In the genomic region with DNA sequence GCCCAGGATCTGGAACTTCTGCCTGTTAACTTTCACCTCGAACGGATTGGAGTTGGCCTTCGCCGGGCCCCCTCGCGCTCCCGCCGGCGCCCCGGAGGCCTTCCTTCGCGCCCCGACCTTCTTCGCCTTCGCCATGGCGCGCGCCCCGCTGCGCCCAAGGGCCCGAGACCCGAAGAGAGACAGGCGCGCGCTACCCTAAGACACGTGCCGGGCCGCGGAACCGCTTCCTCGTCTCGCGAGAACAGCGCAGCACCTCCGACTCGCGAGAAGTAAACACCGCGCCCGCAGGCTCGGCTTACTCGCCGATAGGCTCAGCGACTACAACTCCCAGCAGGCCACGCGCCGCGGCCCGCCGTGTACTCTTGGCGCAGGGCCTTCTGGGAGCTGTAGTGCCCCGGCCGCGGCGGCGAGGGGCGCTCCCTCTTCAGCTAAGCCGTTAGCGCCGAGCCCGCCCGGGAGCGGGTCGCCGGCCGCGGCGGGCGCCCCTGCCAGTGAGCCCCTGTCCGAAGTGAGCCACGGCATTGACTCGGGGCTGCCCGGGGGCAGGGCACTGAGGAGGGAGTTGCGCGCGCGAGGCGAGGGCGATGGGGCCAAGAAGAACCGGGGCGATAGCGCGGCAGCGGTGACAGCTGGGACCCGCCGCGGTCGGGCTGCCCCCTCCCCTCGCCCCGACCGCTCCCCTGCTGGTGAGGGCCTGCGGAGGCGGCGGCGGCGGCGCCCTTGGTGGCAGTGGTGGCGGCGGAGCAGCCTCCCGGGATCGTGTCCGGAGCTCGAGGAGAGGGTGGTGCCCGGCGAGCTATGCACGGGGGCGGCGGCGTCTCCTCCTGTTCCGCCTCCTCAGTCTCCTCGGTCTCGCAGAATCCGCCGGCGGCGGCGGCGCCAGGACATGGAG, we compare ENCODE assay signal across 1 cellular context.
TF ChIP-seq lines count a peak whose summit lies in the region.

A gene (plus strand): TSS at position 387 of the 892 bp plus-strand sequence. CDS start 500 bp downstream, at position 887.
A gene (minus strand): TSS at position 222 of the 892 bp plus-strand sequence. CDS start 87 bp downstream, at position 135.

TF ChIP-seq in HepG2, 621 proteins besides CTCF, POLR2A, EP300 and RAD21 (continued from another document and continues in another):
- TF ChIP-seq, protein P1, sequence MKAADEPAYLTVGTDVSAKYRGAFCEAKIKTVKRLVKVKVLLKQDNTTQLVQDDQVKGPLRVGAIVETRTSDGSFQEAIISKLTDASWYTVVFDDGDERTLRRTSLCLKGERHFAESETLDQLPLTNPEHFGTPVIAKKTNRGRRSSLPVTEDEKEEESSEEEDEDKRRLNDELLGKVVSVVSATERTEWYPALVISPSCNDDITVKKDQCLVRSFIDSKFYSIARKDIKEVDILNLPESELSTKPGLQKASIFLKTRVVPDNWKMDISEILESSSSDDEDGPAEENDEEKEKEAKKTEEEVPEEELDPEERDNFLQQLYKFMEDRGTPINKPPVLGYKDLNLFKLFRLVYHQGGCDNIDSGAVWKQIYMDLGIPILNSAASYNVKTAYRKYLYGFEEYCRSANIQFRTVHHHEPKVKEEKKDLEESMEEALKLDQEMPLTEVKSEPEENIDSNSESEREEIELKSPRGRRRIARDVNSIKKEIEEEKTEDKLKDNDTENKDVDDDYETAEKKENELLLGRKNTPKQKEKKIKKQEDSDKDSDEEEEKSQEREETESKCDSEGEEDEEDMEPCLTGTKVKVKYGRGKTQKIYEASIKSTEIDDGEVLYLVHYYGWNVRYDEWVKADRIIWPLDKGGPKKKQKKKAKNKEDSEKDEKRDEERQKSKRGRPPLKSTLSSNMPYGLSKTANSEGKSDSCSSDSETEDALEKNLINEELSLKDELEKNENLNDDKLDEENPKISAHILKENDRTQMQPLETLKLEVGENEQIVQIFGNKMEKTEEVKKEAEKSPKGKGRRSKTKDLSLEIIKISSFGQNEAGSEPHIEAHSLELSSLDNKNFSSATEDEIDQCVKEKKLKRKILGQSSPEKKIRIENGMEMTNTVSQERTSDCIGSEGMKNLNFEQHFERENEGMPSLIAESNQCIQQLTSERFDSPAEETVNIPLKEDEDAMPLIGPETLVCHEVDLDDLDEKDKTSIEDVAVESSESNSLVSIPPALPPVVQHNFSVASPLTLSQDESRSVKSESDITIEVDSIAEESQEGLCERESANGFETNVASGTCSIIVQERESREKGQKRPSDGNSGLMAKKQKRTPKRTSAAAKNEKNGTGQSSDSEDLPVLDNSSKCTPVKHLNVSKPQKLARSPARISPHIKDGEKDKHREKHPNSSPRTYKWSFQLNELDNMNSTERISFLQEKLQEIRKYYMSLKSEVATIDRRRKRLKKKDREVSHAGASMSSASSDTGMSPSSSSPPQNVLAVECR (CRISPR knock-in tag; IDR thresholded peaks at IDR 0.05; ENCODE audit: borderline replicate concordance), result peak; percentile 98
- TF ChIP-seq ZNF235 (CRISPR knock-in tag; IDR thresholded peaks at IDR 0.05; ENCODE audit: borderline replicate concordance), result peak; percentile 74
- peak; percentile 95 for TF ChIP-seq ZNF589 (CRISPR knock-in tag; conservative IDR thresholded peaks at IDR 0.05)
- peak; percentile 96; the same call in 1 of the 2 replicates for TF ChIP-seq NFKB2 (CRISPR knock-in tag; IDR thresholded peaks at IDR 0.05; ENCODE audit: borderline replicate concordance)
- peak; percentile 100 for TF ChIP-seq ARNT2 (CRISPR knock-in tag; IDR thresholded peaks at IDR 0.05; ENCODE audit: low read depth)
- peak; percentile 99 for TF ChIP-seq CHD2 (IDR thresholded peaks at IDR 0.05; ENCODE audit: low read depth, low read length)
- peak; percentile 91; the same call in 1 of the 2 replicates for TF ChIP-seq ZNF703 (CRISPR knock-in tag; IDR thresholded peaks at IDR 0.05; ENCODE audit: borderline replicate concordance)
- TF ChIP-seq KLF15 (CRISPR knock-in tag; IDR thresholded peaks at IDR 0.05; ENCODE audit: borderline replicate concordance), result no peak
- TF ChIP-seq JARID2 (CRISPR knock-in tag; IDR thresholded peaks at IDR 0.05; ENCODE audit: insufficient replicate concordance), result peak; percentile 86
- TF ChIP-seq ZNF160 (CRISPR knock-in tag; IDR thresholded peaks at IDR 0.05), result peak; percentile 32
- TF ChIP-seq MED1 (CRISPR knock-in tag; IDR thresholded peaks at IDR 0.05), result peak; percentile 71
- TF ChIP-seq ZFP41 (CRISPR knock-in tag; IDR thresholded peaks at IDR 0.05; ENCODE audit: borderline replicate concordance), result peak; percentile 84; the same call in 1 of the 2 replicates
- TF ChIP-seq ZNF615 (CRISPR knock-in tag; IDR thresholded peaks at IDR 0.05; ENCODE audit: borderline replicate concordance), result 0 out of 2 replicates have a peak, but pooled peaks have one; percentile 79
- peak; percentile 95 for TF ChIP-seq KMT2B (CRISPR knock-in tag; IDR thresholded peaks at IDR 0.05)
- peak; percentile 95 for TF ChIP-seq ZNF274 (CRISPR knock-in tag; IDR thresholded peaks at IDR 0.05)
- no peak for TF ChIP-seq HNF4A (CRISPR knock-in tag; IDR thresholded peaks at IDR 0.05)
- TF ChIP-seq HOXA9 (CRISPR knock-in tag; IDR thresholded peaks at IDR 0.05; ENCODE audit: borderline replicate concordance), result peak; percentile 93
- TF ChIP-seq, protein P2, sequence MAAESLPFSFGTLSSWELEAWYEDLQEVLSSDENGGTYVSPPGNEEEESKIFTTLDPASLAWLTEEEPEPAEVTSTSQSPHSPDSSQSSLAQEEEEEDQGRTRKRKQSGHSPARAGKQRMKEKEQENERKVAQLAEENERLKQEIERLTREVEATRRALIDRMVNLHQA (CRISPR knock-in tag; IDR thresholded peaks at IDR 0.05), result no peak
- peak; percentile 91; the same call in 1 of the 2 replicates for TF ChIP-seq TBP (CRISPR knock-in tag; IDR thresholded peaks at IDR 0.05)
- TF ChIP-seq ZNF136 (CRISPR knock-in tag; IDR thresholded peaks at IDR 0.05; ENCODE audit: low read depth), result no peak
- peak; percentile 87; the same call in 1 of the 2 replicates for TF ChIP-seq ZNF138 (CRISPR knock-in tag; IDR thresholded peaks at IDR 0.05; ENCODE audit: low read depth)
- no peak for TF ChIP-seq NCOA5 (CRISPR knock-in tag; IDR thresholded peaks at IDR 0.05)
- no peak for TF ChIP-seq ZNF773 (CRISPR knock-in tag; IDR thresholded peaks at IDR 0.05; ENCODE audit: borderline replicate concordance)
- TF ChIP-seq FOSL2 (CRISPR knock-in tag; IDR thresholded peaks at IDR 0.05), result peak; percentile 52
- TF ChIP-seq, protein P3, sequence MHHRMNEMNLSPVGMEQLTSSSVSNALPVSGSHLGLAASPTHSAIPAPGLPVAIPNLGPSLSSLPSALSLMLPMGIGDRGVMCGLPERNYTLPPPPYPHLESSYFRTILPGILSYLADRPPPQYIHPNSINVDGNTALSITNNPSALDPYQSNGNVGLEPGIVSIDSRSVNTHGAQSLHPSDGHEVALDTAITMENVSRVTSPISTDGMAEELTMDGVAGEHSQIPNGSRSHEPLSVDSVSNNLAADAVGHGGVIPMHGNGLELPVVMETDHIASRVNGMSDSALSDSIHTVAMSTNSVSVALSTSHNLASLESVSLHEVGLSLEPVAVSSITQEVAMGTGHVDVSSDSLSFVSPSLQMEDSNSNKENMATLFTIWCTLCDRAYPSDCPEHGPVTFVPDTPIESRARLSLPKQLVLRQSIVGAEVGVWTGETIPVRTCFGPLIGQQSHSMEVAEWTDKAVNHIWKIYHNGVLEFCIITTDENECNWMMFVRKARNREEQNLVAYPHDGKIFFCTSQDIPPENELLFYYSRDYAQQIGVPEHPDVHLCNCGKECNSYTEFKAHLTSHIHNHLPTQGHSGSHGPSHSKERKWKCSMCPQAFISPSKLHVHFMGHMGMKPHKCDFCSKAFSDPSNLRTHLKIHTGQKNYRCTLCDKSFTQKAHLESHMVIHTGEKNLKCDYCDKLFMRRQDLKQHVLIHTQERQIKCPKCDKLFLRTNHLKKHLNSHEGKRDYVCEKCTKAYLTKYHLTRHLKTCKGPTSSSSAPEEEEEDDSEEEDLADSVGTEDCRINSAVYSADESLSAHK (CRISPR knock-in tag; IDR thresholded peaks at IDR 0.05; ENCODE audit: borderline replicate concordance), result no peak
- TF ChIP-seq ZKSCAN5 (CRISPR knock-in tag; IDR thresholded peaks at IDR 0.05), result no peak
- TF ChIP-seq ZKSCAN8 (CRISPR knock-in tag; IDR thresholded peaks at IDR 0.05; ENCODE audit: borderline replicate concordance), result peak; percentile 42; the same call in 1 of the 2 replicates
- TF ChIP-seq HHEX (CRISPR knock-in tag; IDR thresholded peaks at IDR 0.05), result 0 out of 2 replicates have a peak, but pooled peaks have one; percentile 15
- no peak for TF ChIP-seq PTBP1 (IDR thresholded peaks at IDR 0.05; ENCODE audit: low read depth, low read length, poor library complexity, severe bottlenecking)
- TF ChIP-seq, protein P4, sequence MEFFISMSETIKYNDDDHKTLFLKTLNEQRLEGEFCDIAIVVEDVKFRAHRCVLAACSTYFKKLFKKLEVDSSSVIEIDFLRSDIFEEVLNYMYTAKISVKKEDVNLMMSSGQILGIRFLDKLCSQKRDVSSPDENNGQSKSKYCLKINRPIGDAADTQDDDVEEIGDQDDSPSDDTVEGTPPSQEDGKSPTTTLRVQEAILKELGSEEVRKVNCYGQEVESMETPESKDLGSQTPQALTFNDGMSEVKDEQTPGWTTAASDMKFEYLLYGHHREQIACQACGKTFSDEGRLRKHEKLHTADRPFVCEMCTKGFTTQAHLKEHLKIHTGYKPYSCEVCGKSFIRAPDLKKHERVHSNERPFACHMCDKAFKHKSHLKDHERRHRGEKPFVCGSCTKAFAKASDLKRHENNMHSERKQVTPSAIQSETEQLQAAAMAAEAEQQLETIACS (CRISPR knock-in tag; IDR thresholded peaks at IDR 0.05), result peak; percentile 96
- peak; percentile 98 for TF ChIP-seq DMAP1 (CRISPR knock-in tag; IDR thresholded peaks at IDR 0.05)
- TF ChIP-seq SP4 (CRISPR knock-in tag; IDR thresholded peaks at IDR 0.05), result peak; percentile 74; the same call in 1 of the 2 replicates
- peak; percentile 33; the same call in 1 of the 2 replicates for TF ChIP-seq ZNF558 (CRISPR knock-in tag; IDR thresholded peaks at IDR 0.05; ENCODE audit: borderline replicate concordance)
- no peak for TF ChIP-seq KDM1A (CRISPR knock-in tag; IDR thresholded peaks at IDR 0.05)
- TF ChIP-seq, protein P5, sequence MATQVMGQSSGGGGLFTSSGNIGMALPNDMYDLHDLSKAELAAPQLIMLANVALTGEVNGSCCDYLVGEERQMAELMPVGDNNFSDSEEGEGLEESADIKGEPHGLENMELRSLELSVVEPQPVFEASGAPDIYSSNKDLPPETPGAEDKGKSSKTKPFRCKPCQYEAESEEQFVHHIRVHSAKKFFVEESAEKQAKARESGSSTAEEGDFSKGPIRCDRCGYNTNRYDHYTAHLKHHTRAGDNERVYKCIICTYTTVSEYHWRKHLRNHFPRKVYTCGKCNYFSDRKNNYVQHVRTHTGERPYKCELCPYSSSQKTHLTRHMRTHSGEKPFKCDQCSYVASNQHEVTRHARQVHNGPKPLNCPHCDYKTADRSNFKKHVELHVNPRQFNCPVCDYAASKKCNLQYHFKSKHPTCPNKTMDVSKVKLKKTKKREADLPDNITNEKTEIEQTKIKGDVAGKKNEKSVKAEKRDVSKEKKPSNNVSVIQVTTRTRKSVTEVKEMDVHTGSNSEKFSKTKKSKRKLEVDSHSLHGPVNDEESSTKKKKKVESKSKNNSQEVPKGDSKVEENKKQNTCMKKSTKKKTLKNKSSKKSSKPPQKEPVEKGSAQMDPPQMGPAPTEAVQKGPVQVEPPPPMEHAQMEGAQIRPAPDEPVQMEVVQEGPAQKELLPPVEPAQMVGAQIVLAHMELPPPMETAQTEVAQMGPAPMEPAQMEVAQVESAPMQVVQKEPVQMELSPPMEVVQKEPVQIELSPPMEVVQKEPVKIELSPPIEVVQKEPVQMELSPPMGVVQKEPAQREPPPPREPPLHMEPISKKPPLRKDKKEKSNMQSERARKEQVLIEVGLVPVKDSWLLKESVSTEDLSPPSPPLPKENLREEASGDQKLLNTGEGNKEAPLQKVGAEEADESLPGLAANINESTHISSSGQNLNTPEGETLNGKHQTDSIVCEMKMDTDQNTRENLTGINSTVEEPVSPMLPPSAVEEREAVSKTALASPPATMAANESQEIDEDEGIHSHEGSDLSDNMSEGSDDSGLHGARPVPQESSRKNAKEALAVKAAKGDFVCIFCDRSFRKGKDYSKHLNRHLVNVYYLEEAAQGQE (IDR thresholded peaks at IDR 0.05; ENCODE audit: borderline replicate concordance in 1 of 2, low read depth in 1 of 2, low read length in 2 of 2), result no peak
- TF ChIP-seq, protein P6, sequence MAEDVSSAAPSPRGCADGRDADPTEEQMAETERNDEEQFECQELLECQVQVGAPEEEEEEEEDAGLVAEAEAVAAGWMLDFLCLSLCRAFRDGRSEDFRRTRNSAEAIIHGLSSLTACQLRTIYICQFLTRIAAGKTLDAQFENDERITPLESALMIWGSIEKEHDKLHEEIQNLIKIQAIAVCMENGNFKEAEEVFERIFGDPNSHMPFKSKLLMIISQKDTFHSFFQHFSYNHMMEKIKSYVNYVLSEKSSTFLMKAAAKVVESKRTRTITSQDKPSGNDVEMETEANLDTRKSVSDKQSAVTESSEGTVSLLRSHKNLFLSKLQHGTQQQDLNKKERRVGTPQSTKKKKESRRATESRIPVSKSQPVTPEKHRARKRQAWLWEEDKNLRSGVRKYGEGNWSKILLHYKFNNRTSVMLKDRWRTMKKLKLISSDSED (CRISPR knock-in tag; IDR thresholded peaks at IDR 0.05), result 0 out of 2 replicates have a peak, but pooled peaks have one; percentile 22
- TF ChIP-seq ARNT (IDR thresholded peaks at IDR 0.05), result no peak
- peak; percentile 91 for TF ChIP-seq ERF (CRISPR knock-in tag; IDR thresholded peaks at IDR 0.05)
- TF ChIP-seq NFIC (IDR thresholded peaks at IDR 0.05; ENCODE audit: low read length), result no peak
